Comparison of ENCODE assay signal across 8 cellular contexts in genomic region chr2:196926562-196927317, GRCh38. TPM values are rescaled to one million over a fixed set of nuclear protein-coding genes. Genes with fewer than 3 reads are reported as not detected.
DNase-seq lines count a peak whose midpoint lies in the region; ATAC-seq, FAIRE-seq and TF ChIP-seq lines count a peak whose summit lies in the region.

TSS of gene PGAP1 (minus strand) at chr2:196926707. CDS start at chr2:196926616, 91 bp downstream.

- H3K9me3 Mint-ChIP-seq in immature natural killer cell, result no peaks in the 10 kb centered on the region

- TF ChIP-seq CTCF in AG04449 (IDR thresholded peaks at IDR 0.05; ENCODE audit: insufficient read depth, low read length, missing control alignments) (no peak), WERI-Rb-1 (IDR thresholded peaks at IDR 0.05; ENCODE audit: low read depth, low read length) (no peak), bronchial epithelial cell (IDR thresholded peaks at IDR 0.05; ENCODE audit: insufficient read depth, low read length, severe bottlenecking) (no peak)

- H3K27me3 ChIP-seq in WERI-Rb-1 (ENCODE audit: insufficient read depth, low read depth, severe bottlenecking), result no peaks in the 10 kb centered on the region
- no peaks in the 10 kb centered on the region for H3K27me3 ChIP-seq in bronchial epithelial cell (ENCODE audit: control insufficient read depth, insufficient read depth, low read length)

- H3K9me3 ChIP-seq in WERI-Rb-1 (ENCODE audit: severe bottlenecking), result no peaks in the 10 kb centered on the region

- peak within 1 kb of the TSS; percentile 83 to 97 (median 93) for H3K4me3 Mint-ChIP-seq in immature natural killer cell

- no peak for FAIRE-seq in bronchial epithelial cell (lab: Jason Lieb, UNC)

- DNase-seq in AG04449 (ENCODE audit: low read depth, low spot score), result peak; percentile 19
- peak; percentile 91 for DNase-seq in NCI-H2196 (lab: John Stamatoyannopoulos, UW; ENCODE audit: unreplicated experiment)
- peak; percentile 97 for DNase-seq in WERI-Rb-1
- peak; percentile 76 for DNase-seq in bronchial epithelial cell (ENCODE audit: low read depth)
- DNase-seq in immature natural killer cell, result peak; percentile 88 to 91 (median 90)
- DNase-seq in smooth muscle cell of the brain vasculature (ENCODE audit: low read depth, low spot score), result peak; percentile 83

- peaks cover 23 to 26% of the 10 kb centered on the region in 2 donors for H3K4me1 Mint-ChIP-seq in immature natural killer cell

- peak within 1 kb of the TSS; percentile 85 for H3K4me3 ChIP-seq in AG04449 (ENCODE audit: low read depth, low read length)
- peak within 1 kb of the TSS; percentile 98 for H3K4me3 ChIP-seq in WERI-Rb-1 (ENCODE audit: low read depth, low read length)
- peak within 1 kb of the TSS; percentile 58 for H3K4me3 ChIP-seq in bronchial epithelial cell (ENCODE audit: low read depth, low read length)

- peak within 1 kb of the TSS; percentile 63 to 87 (median 85) for H3K27ac Mint-ChIP-seq in immature natural killer cell

- H3K27me3 Mint-ChIP-seq in immature natural killer cell (ENCODE audit: low read depth in 3 of 3), result peaks cover 14 to 18% (median 16%) of the 10 kb centered on the region in 3 donors

- no peaks in the 10 kb centered on the region for H3K36me3 Mint-ChIP-seq in immature natural killer cell

- CTCF ChIA-PET in AG04449 (lab: Yijun Ruan, JAX), result interaction anchor here (0.7 kb wide), 1 partner anchor 242 kb away, joined by 3 read pairs; no protein-coding TSS in a partner anchor

- H3K36me3 ChIP-seq in WERI-Rb-1 (no peaks in the 10 kb centered on the region), bronchial epithelial cell (ENCODE audit: control insufficient read depth, insufficient read depth, low read length) (no peaks in the 10 kb centered on the region)

- peak; percentile 80 for ATAC-seq in GM18873 (IDR thresholded peaks at IDR 0.05; ENCODE audit: low FRiP score, unreplicated experiment)
- ATAC-seq in HG03135 (IDR thresholded peaks at IDR 0.05; ENCODE audit: unreplicated experiment), result peak; percentile 89

- H3K27ac ChIP-seq in WERI-Rb-1, result peak within 1 kb of the TSS; percentile 88

- POLR2A ChIA-PET in AG04449 (lab: Yijun Ruan, JAX), result interaction anchor here (0.5 to 1.0 kb wide), 2 partner anchors 12 to 765 kb away, joined by 4 read pairs; no protein-coding TSS in a partner anchor

RNA-seq across cellular contexts. Expression of gene PGAP1, which starts in this region (rescaled TPM):
- total RNA-seq in bronchial epithelial cell, result 6.1 and 8.3 TPM in 2 replicates
- under 1 TPM in 2 of 3 donors, not detected in 1; 0.09 to 0.62 TPM for polyA plus RNA-seq in immature natural killer cell

Comparison
In these comparisons a context has a peak if more than half of its experiments do, and no peak if none do; other contexts are left out.
1. Peak in every context shown above with its lines: DNase-seq, ATAC-seq, H3K4me3 ChIP-seq and H3K27ac ChIP-seq.
2. Peak in DNase-seq in immature natural killer cell; RNA of the gene not detected or under 1 TPM.
3. DNase-seq: peak in every context shown above with its lines; median percentile 97 in WERI-Rb-1; 91 in NCI-H2196; 90 in immature natural killer cell; 83 in smooth muscle cell of the brain vasculature; 76 in bronchial epithelial cell; 19 in AG04449.